In the genomic region with DNA sequence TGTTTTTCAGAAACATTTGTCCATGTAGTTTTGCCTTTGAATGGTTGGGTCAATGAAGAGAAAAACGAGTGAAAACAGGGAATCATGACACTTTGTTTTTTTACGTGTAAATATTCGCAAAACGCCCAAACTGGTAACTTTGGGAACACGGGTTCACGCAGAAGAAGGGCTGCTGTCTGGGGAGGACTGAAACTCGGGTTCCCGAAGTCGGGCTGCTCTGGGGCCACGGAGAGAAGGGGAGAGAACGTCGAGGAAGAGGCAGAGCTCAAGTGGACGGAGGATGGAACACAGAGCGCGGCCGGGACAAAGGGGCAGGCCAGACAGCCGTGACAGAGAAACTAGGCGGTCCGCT, we compare ENCODE assay signal across 8 cellular contexts. TPM values are rescaled to one million over a fixed set of nuclear protein-coding genes. Genes with fewer than 3 reads are reported as not detected.
A peak's percentile ranks its signal among the peaks of the same experiment; 100 is the strongest.
DNase-seq lines count a peak whose midpoint lies in the region; ATAC-seq and TF ChIP-seq lines count a peak whose summit lies in the region.

No MANE protein-coding gene starts in this region.

- DNase-seq in AG08395 (ENCODE audit: low spot score) (peak; percentile 69), left cardiac atrium (peak; percentile 81), sciatic nerve (ENCODE audit: low spot score) (no peak), NCI-H524 treated with DMSO at 0.1 percent for 48 hours (lab: John Stamatoyannopoulos, UW) (no peak), T-helper 9 cell (no peak)

- no peak for TF ChIP-seq CTCF in WI38 (IDR thresholded peaks at IDR 0.05; ENCODE audit: low read depth, low read length)

- H3K4me3 ChIP-seq in WI38 (ENCODE audit: low read depth, low read length) = peak overlapping the region; percentile 77

- intact Hi-C loops in left cardiac atrium (cut with DNase I) = no loop called here
- intact Hi-C loops in sciatic nerve (cut with DNase I) = no loop called here

- peak; percentile 46 for ATAC-seq in GM18511 (IDR thresholded peaks at IDR 0.05; ENCODE audit: unreplicated experiment)
- ATAC-seq in HG03139 (IDR thresholded peaks at IDR 0.05; ENCODE audit: unreplicated experiment) = peak; percentile 26
- ATAC-seq in left cardiac atrium = peak; percentile 68 to 79
- peak; percentile 50 for ATAC-seq in sciatic nerve

RNA-seq across cellular contexts. Expression of a gene that starts 0.5 kb away (rescaled TPM):
- total RNA-seq in left cardiac atrium = 10 to 100 TPM; 10.4 to 14.5 TPM
- 8.2 TPM for total RNA-seq in sciatic nerve

RNA-seq across cellular contexts. Expression of a gene that starts 43.0 kb away (rescaled TPM):
- total RNA-seq in left cardiac atrium (10 to 100 TPM; 12.6 to 16.6 TPM), sciatic nerve (34.1 TPM)

Comparison
In these comparisons a context has a peak if more than half of its experiments do, and no peak if none do; other contexts are left out.
1. DNase-seq: peak in AG08395 (single experiment) and left cardiac atrium (single experiment); none in sciatic nerve (single experiment), NCI-H524 treated with DMSO at 0.1 percent for 48 hours (single experiment) and T-helper 9 cell (single experiment).
2. Peak in every context shown above with its lines, with median percentiles within 50 percentile points of each other: ATAC-seq.